Comparison of ENCODE assay signal across 17 cellular contexts in the genomic region with DNA sequence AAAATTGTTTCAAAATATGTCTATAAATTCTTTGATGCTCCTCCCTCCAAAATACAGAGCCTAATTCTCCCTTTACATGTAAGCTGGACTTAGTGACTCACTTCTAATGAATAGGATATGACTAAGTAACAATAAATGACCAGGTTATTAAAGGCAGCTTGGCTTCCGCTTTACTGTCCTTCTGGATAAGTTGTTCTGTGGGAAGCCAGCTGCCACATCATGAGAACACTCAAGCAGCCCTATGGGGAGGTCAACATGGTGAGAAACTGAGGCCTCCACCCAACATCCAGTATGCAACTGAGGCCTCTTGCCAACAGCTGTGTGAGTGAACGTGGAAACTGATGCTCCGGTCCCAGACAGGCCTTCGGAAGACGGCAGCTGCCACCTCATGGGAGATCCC.
A peak's percentile ranks its signal among the peaks of the same experiment; 100 is the strongest.
DNase-seq lines count a peak whose midpoint lies in the region; ATAC-seq, FAIRE-seq and TF ChIP-seq lines count a peak whose summit lies in the region.
"Had no signal": no experiment of that assay in that cellular context is flagged by ENCODE, and none has a peak within 500 bp of the region (broad histone marks: within the 10 kb centered on the region; RNA-seq: fewer than 3 reads in every experiment).

No MANE protein-coding gene starts in this region.

- intact Hi-C loops in activated naive CD4-positive, alpha-beta T cell treated with anti-CD3 and anti-CD28 coated beads for 36 hours (cut with micrococcal nuclease) = no loop called here

- no peaks in the 10 kb centered on the region for H4K20me1 ChIP-seq in astrocyte (ENCODE audit: insufficient read depth, low read length)

- H3K27ac Mint-ChIP-seq in astrocyte (ENCODE audit: unreplicated experiment) = peak overlapping the region; percentile 75
- no peak overlapping the region for H3K27ac Mint-ChIP-seq in activated naive CD4-positive, alpha-beta T cell treated with anti-CD3 and anti-CD28 coated beads for 36 hours
- H3K27ac Mint-ChIP-seq: effector memory CD8-positive, alpha-beta T cell; stimulated activated naive CD8-positive, alpha-beta T cell treated with anti-CD3 and anti-CD28 coated beads, Interleukin-15, Interleukin-2, amounts not matched to agents 100 ng/mL and 50 ng/mL, for 24 hours had no signal

- H3K9ac ChIP-seq in astrocyte (ENCODE audit: low read length) (no peak overlapping the region), skeletal muscle satellite cell (ENCODE audit: low read depth, low read length) (peak overlapping the region; percentile 25)

- peaks cover 11% of the 10 kb centered on the region for H3K4me1 ChIP-seq in astrocyte (ENCODE audit: insufficient read depth, low read length)
- peaks cover 25% of the 10 kb centered on the region for H3K4me1 ChIP-seq in skeletal muscle satellite cell (ENCODE audit: control insufficient read depth, insufficient read depth, low read length)
- H3K4me1 ChIP-seq: vagina had no signal

- no peak for ATAC-seq in HG03571 (IDR thresholded peaks at IDR 0.05; ENCODE audit: unreplicated experiment)
- ATAC-seq: effector memory CD8-positive, alpha-beta T cell; sciatic nerve had no signal

- DNase-seq in HFF-Myc (ENCODE audit: extremely low read depth, low read depth) (peak; percentile 66), astrocyte (ENCODE audit: low read depth) (peak; percentile 79), fibroblast of villous mesenchyme (ENCODE audit: low read depth) (peak; percentile 51), mucosa of gallbladder (ENCODE audit: low spot score) (no peak)
- no peak for DNase-seq in activated naive CD4-positive, alpha-beta T cell treated with anti-CD3 and anti-CD28 coated beads for 36 hours
- DNase-seq: activated CD4-positive, alpha-beta T cell treated with anti-CD3 and anti-CD28 coated beads, Interleukin-2, amount 50 U/mL, for 1 hour; aorta; effector memory CD8-positive, alpha-beta T cell; NCI-H1694 treated with DMSO at 0.1 percent for 48 hours; NCI-H526 treated with DMSO at 0.1 percent for 48 hours; T-helper 9 cell had no signal

- H3K27me3 ChIP-seq in astrocyte (ENCODE audit: insufficient read depth, low read length) = no peaks in the 10 kb centered on the region
- H3K27me3 ChIP-seq in skeletal muscle satellite cell (ENCODE audit: control insufficient read depth, insufficient read depth, low read length) = no peaks in the 10 kb centered on the region
- H3K27me3 ChIP-seq: vagina had no signal

- H3K4me2 ChIP-seq in astrocyte (ENCODE audit: low read length) (peak overlapping the region; percentile 38), skeletal muscle satellite cell (ENCODE audit: low read length) (peak overlapping the region; percentile 44)

- H3K79me2 ChIP-seq in astrocyte (ENCODE audit: insufficient read depth, low read length) = no peaks in the 10 kb centered on the region

- TF ChIP-seq CTCF in HFF-Myc (IDR thresholded peaks at IDR 0.05; ENCODE audit: low read depth, low read length, missing control alignments) (no peak), astrocyte (IDR thresholded peaks at IDR 0.05; ENCODE audit: insufficient read depth, low read depth, low read length) (no peak), fibroblast of villous mesenchyme (IDR thresholded peaks at IDR 0.05; ENCODE audit: insufficient read depth, low read depth, low read length) (no peak)

- no peaks in the 10 kb centered on the region for H3K27me3 Mint-ChIP-seq in astrocyte (ENCODE audit: low read depth, unreplicated experiment)
- no peaks in the 10 kb centered on the region for H3K27me3 Mint-ChIP-seq in activated naive CD4-positive, alpha-beta T cell treated with anti-CD3 and anti-CD28 coated beads for 36 hours (ENCODE audit: low read depth)

- peaks cover 8% of the 10 kb centered on the region for H3K9me3 Mint-ChIP-seq in astrocyte (ENCODE audit: unreplicated experiment)
- no peaks in the 10 kb centered on the region for H3K9me3 Mint-ChIP-seq in activated naive CD4-positive, alpha-beta T cell treated with anti-CD3 and anti-CD28 coated beads for 36 hours
- H3K9me3 Mint-ChIP-seq: effector memory CD8-positive, alpha-beta T cell; nephron had no signal

- H3K36me3 ChIP-seq in astrocyte (ENCODE audit: insufficient read depth, low read length) = no peaks in the 10 kb centered on the region
- no peaks in the 10 kb centered on the region for H3K36me3 ChIP-seq in skeletal muscle satellite cell (ENCODE audit: insufficient read depth, low read length)
- H3K36me3 ChIP-seq: vagina had no signal

- H3K4me3 Mint-ChIP-seq in astrocyte (ENCODE audit: unreplicated experiment) = no peak overlapping the region
- H3K4me3 Mint-ChIP-seq in activated naive CD4-positive, alpha-beta T cell treated with anti-CD3 and anti-CD28 coated beads for 36 hours = no peak overlapping the region
- H3K4me3 Mint-ChIP-seq: effector memory CD8-positive, alpha-beta T cell; nephron; stimulated activated naive CD8-positive, alpha-beta T cell treated with anti-CD3 and anti-CD28 coated beads, Interleukin-15, Interleukin-2, amounts not matched to agents 100 ng/mL and 50 ng/mL, for 24 hours had no signal

- H3K36me3 Mint-ChIP-seq in astrocyte (ENCODE audit: low read depth, unreplicated experiment) = no peaks in the 10 kb centered on the region
- H3K36me3 Mint-ChIP-seq in activated naive CD4-positive, alpha-beta T cell treated with anti-CD3 and anti-CD28 coated beads for 36 hours (ENCODE audit: low read depth) = no peaks in the 10 kb centered on the region

- no peaks in the 10 kb centered on the region for H3K9me3 ChIP-seq in astrocyte (ENCODE audit: insufficient read depth, low read depth, low read length)
- no peaks in the 10 kb centered on the region for H3K9me3 ChIP-seq in skeletal muscle satellite cell (replicated peaks; ENCODE audit: low read length)
- H3K9me3 ChIP-seq: vagina had no signal

- CTCF ChIA-PET in activated naive CD4-positive, alpha-beta T cell treated with anti-CD3 and anti-CD28 coated beads for 36 hours (lab: Charles Lee) = interaction anchor here (0.7 to 1.9 kb wide), 4 partner anchors 9 to 505 kb away, joined by 3 to 12 read pairs (median 4); no protein-coding TSS in a partner anchor

- no peak for FAIRE-seq in astrocyte (lab: Jason Lieb, UNC)

- H2AFZ ChIP-seq in astrocyte (ENCODE audit: low read depth, low read length) = peak overlapping the region; percentile 48

- H3K4me3 ChIP-seq in HFF-Myc (replicated peaks; ENCODE audit: low read depth, low read length) (no peak overlapping the region), astrocyte (ENCODE audit: insufficient read depth, low read depth, low read length) (no peak overlapping the region), fibroblast of villous mesenchyme (ENCODE audit: low read depth, low read length) (no peak overlapping the region), skeletal muscle satellite cell (ENCODE audit: low read length) (no peak overlapping the region)
- H3K4me3 ChIP-seq: vagina had no signal

- H3K27ac ChIP-seq in astrocyte (ENCODE audit: low read depth, low read length) = peak overlapping the region; percentile 56
- H3K27ac ChIP-seq: vagina had no signal

- H3K4me1 Mint-ChIP-seq in astrocyte (ENCODE audit: low read depth, unreplicated experiment) = peaks cover 7% of the 10 kb centered on the region
- H3K4me1 Mint-ChIP-seq in activated naive CD4-positive, alpha-beta T cell treated with anti-CD3 and anti-CD28 coated beads for 36 hours (ENCODE audit: low read depth) = peaks cover 2% of the 10 kb centered on the region
- H3K4me1 Mint-ChIP-seq: nephron had no signal

Comparison
In these comparisons a context has a peak if more than half of its experiments do, and no peak if none do; other contexts are left out.
1. DNase-seq: peak in HFF-Myc (single experiment), astrocyte (single experiment) and fibroblast of villous mesenchyme (single experiment); none in mucosa of gallbladder (single experiment) and activated naive CD4-positive, alpha-beta T cell treated with anti-CD3 and anti-CD28 coated beads for 36 hours (single experiment).